Comparison of ENCODE assay signal across 8 cellular contexts in genomic region chr17:32876414-32877163, GRCh38. TPM values are rescaled to one million over a fixed set of nuclear protein-coding genes. Genes with fewer than 3 reads are reported as not detected.
DNase-seq lines count a peak whose midpoint lies in the region; ATAC-seq and TF ChIP-seq lines count a peak whose summit lies in the region.

MYO1D (minus strand) TSS chr17:32877124; CDS start chr17:32876872, 252 bp downstream.

- peak within 1 kb of the TSS; percentile 82 for H3K4me3 ChIP-seq in OCI-LY3 (ENCODE audit: low read length)
- peak within 1 kb of the TSS; percentile 91 to 92 for H3K4me3 ChIP-seq in testis

- H3K4me3 Mint-ChIP-seq in osteocyte (ENCODE audit: unreplicated experiment) = peak within 1 kb of the TSS; percentile 89

- no peak for TF ChIP-seq POLR2A in testis (IDR thresholded peaks at IDR 0.05)

- TF ChIP-seq CTCF in 22Rv1 (IDR thresholded peaks at IDR 0.05) = no peak
- peak; percentile 57 for TF ChIP-seq CTCF in OCI-LY3 (IDR thresholded peaks at IDR 0.05; ENCODE audit: low read depth, low read length)
- peak; percentile 44 for TF ChIP-seq CTCF in osteocyte (IDR thresholded peaks at IDR 0.05)
- peak in 2 of 3 experiments; percentile 13 to 43 for TF ChIP-seq CTCF in testis (IDR thresholded peaks at IDR 0.05)

- peaks cover 10% of the 10 kb centered on the region for H3K36me3 ChIP-seq in OCI-LY3 (replicated peaks; ENCODE audit: low read depth, low read length)
- no peaks in the 10 kb centered on the region for H3K36me3 ChIP-seq in testis (ENCODE audit: low read depth, missing control alignments)

- peaks cover 11% of the 10 kb centered on the region for H3K27me3 Mint-ChIP-seq in osteocyte (ENCODE audit: unreplicated experiment)

- 1% methylated on average over 63 of the region's 101 CpGs; no CpG with 5 or more reads in 1 of the 2 donors for WGBS in testis, 2 donors

- peak within 1 kb of the TSS; percentile 78 for H3K27ac Mint-ChIP-seq in osteocyte (ENCODE audit: unreplicated experiment)

- H3K4me2 ChIP-seq in OCI-LY3 (ENCODE audit: low read length) = peak within 1 kb of the TSS; percentile 97

- peak within 1 kb of the TSS; percentile 77 for H3K9ac ChIP-seq in OCI-LY3 (ENCODE audit: low read length)

- DNase-seq in activated T-helper 9 cell treated with anti-CD3 and anti-CD28 coated beads, Interleukin-2, amount 50 U/mL, for 16 hours (ENCODE audit: low read depth) = peak; percentile 55
- DNase-seq in globus pallidus (ENCODE audit: low spot score) = peak; percentile 45
- DNase-seq in osteocyte (ENCODE audit: extremely low spot score, unreplicated experiment) = peak; percentile 83
- peak; percentile 46 for DNase-seq in testis

- H3K27ac ChIP-seq in 22Rv1 = peak within 1 kb of the TSS; percentile 86
- peak within 1 kb of the TSS; percentile 69 for H3K27ac ChIP-seq in OCI-LY3 (ENCODE audit: low read length)
- peak within 1 kb of the TSS; percentile 84 to 96 for H3K27ac ChIP-seq in testis

- H3K27me3 ChIP-seq in OCI-LY3 (ENCODE audit: low read depth, low read length) (no peaks in the 10 kb centered on the region), testis (no peaks in the 10 kb centered on the region)

- H3K4me1 ChIP-seq in OCI-LY3 (ENCODE audit: low read length) = peaks cover 32% of the 10 kb centered on the region
- H3K4me1 ChIP-seq in testis = peaks cover 8% of the 10 kb centered on the region

- H3K9me3 Mint-ChIP-seq in osteocyte (ENCODE audit: unreplicated experiment) = no peaks in the 10 kb centered on the region

- no peaks in the 10 kb centered on the region for H3K36me3 Mint-ChIP-seq in osteocyte (ENCODE audit: unreplicated experiment)

- H3K79me2 ChIP-seq in OCI-LY3 (ENCODE audit: low read length) = peaks cover 51% of the 10 kb centered on the region

- H3K9me3 ChIP-seq in OCI-LY3 (ENCODE audit: insufficient read depth, low read length) (no peaks in the 10 kb centered on the region), testis (no peaks in the 10 kb centered on the region)

- peaks cover 14% of the 10 kb centered on the region for H3K4me1 Mint-ChIP-seq in osteocyte (ENCODE audit: unreplicated experiment)

- intact Hi-C loops in testis (cut with DNase I; ENCODE audit: low total_unique reads) = loop anchor here (5.0 kb wide), 1 partner anchor 94 kb away; no protein-coding TSS in a partner anchor

- ATAC-seq in GM18858 (IDR thresholded peaks at IDR 0.05; ENCODE audit: unreplicated experiment) (peak; percentile 34), HG03095 (IDR thresholded peaks at IDR 0.05; ENCODE audit: unreplicated experiment) (peak; percentile 49)

- peak within 1 kb of the TSS; percentile 99 for H2AFZ ChIP-seq in OCI-LY3 (ENCODE audit: low read depth, low read length)

- peaks cover 36% of the 10 kb centered on the region for H4K20me1 ChIP-seq in OCI-LY3 (ENCODE audit: insufficient read depth, low read length)

RNA-seq across cellular contexts. Expression of gene MYO1D, which starts in this region (rescaled TPM):
- total RNA-seq in osteocyte (15.4 and 19.1 TPM in 2 replicates), testis (10 to 100 TPM; 33.6 to 34.1 TPM)
- 29.5 TPM for polyA plus RNA-seq in testis (ENCODE audit: insufficient read depth, low read depth, low replicate concordance)

Comparison
In these comparisons a context has a peak if more than half of its experiments do, and no peak if none do; other contexts are left out.
1. Peak in every context shown above with its lines: DNase-seq, ATAC-seq, H3K4me3 ChIP-seq and H3K27ac ChIP-seq.